Comparison of ENCODE assay signal across 8 cellular contexts in the genomic region with DNA sequence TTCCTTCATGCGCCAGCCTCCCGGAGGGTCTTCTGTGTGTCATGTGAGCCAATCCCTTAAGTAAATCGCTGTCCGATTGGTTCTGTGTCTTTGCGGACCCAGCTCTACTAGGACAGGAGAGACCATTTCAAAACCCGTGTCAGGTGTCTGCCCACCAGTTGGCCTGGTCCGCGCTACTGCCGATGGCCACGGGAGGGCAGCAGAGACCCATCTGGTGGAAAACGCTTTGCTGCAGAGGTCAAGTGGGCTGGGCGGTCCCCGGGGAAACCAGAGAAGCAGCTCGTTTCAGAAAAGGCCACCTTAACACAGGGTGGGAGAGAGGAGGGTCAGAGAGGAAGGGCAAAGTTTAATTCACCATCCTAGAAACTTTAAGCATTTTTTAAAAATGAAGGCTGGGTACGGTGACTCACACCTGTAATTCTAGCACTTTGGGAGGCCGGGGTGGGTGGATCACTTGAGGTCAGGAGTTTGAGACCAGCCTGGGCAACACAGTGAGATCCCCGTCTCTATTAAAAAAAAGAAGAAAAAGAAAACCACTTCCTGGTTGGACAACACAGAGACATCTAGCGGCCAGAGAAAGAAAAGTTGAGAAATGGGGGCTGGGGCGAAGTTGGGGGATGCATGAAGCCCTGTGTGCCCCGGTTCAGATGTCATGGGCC. TPM values are rescaled to one million over a fixed set of nuclear protein-coding genes. Genes with fewer than 3 reads are reported as not detected.
DNase-seq lines count a peak whose midpoint lies in the region; ATAC-seq and TF ChIP-seq lines count a peak whose summit lies in the region.

No MANE protein-coding gene starts in this region.

- no peaks in the 10 kb centered on the region for H3K9me3 ChIP-seq in left lung

- H3K27me3 ChIP-seq in left lung, result no peaks in the 10 kb centered on the region

- peak overlapping the region; percentile 74 for H3K4me3 Mint-ChIP-seq in activated CD4-positive, alpha-beta T cell treated with anti-CD3 and anti-CD28 coated beads, Interleukin-2, amount 10 ng/mL, durations not matched to agents 24 days and 14 days

- H3K27me3 Mint-ChIP-seq in activated CD4-positive, alpha-beta T cell treated with anti-CD3 and anti-CD28 coated beads, Interleukin-2, amount 10 ng/mL, durations not matched to agents 24 days and 14 days, result no peaks in the 10 kb centered on the region

- intact Hi-C loops in activated CD4-positive, alpha-beta T cell treated with anti-CD3 and anti-CD28 coated beads, Interleukin-2, amount 10 ng/mL, durations not matched to agents 24 days and 14 days (cut with micrococcal nuclease), result loop anchor here (10.0 kb wide), 1 partner anchor 130 kb away; no protein-coding TSS in a partner anchor
- intact Hi-C loops in left lung (cut with DNase I), result loop anchor here in 1 of 2 donors (10.0 kb wide), 1 partner anchor 120 kb away; no protein-coding TSS in a partner anchor

- H3K4me3 ChIP-seq in choroid plexus epithelial cell (ENCODE audit: low read depth, low read length) (no peak overlapping the region), left lung (no peak overlapping the region)

- H3K4me1 ChIP-seq in left lung, result peaks cover 0 to 9% of the 10 kb centered on the region in 2 donors

- H3K27ac Mint-ChIP-seq in activated CD4-positive, alpha-beta T cell treated with anti-CD3 and anti-CD28 coated beads, Interleukin-2, amount 10 ng/mL, durations not matched to agents 24 days and 14 days, result peak overlapping the region; percentile 87

- DNase-seq in GF-D8 (lab: John Stamatoyannopoulos, UW), result peak; percentile 33
- peak; percentile 29 to 80 for DNase-seq in NCI-H526 (lab: John Stamatoyannopoulos, UW)
- DNase-seq in activated CD4-positive, alpha-beta T cell treated with anti-CD3 and anti-CD28 coated beads, Interleukin-2, amount 10 ng/mL, durations not matched to agents 24 days and 14 days, result peak; percentile 95
- DNase-seq in choroid plexus epithelial cell (ENCODE audit: low read depth), result peak; percentile 88
- peak; percentile 88 to 96 for DNase-seq in left lung
- peak; percentile 84 for DNase-seq in stimulated activated CD4-positive, alpha-beta T cell treated with anti-CD3 and anti-CD28 coated beads, Interleukin-4, amount 100 ng/mL, for 1 hour

- H3K27ac ChIP-seq in left lung, result peak overlapping the region in 1 of 2 donors; percentile 55

- H3K36me3 ChIP-seq in left lung, result no peaks in the 10 kb centered on the region

- H3K9me3 Mint-ChIP-seq in activated CD4-positive, alpha-beta T cell treated with anti-CD3 and anti-CD28 coated beads, Interleukin-2, amount 10 ng/mL, durations not matched to agents 24 days and 14 days, result no peaks in the 10 kb centered on the region

- H3K36me3 Mint-ChIP-seq in activated CD4-positive, alpha-beta T cell treated with anti-CD3 and anti-CD28 coated beads, Interleukin-2, amount 10 ng/mL, durations not matched to agents 24 days and 14 days (ENCODE audit: low read depth), result no peaks in the 10 kb centered on the region

- H3K4me1 Mint-ChIP-seq in activated CD4-positive, alpha-beta T cell treated with anti-CD3 and anti-CD28 coated beads, Interleukin-2, amount 10 ng/mL, durations not matched to agents 24 days and 14 days, result peaks cover 6% of the 10 kb centered on the region

- ATAC-seq in HG03135 (IDR thresholded peaks at IDR 0.05; ENCODE audit: unreplicated experiment), result peak; percentile 70
- peak; percentile 97 for ATAC-seq in left lung
- no peak for ATAC-seq in HG03139 (IDR thresholded peaks at IDR 0.05; ENCODE audit: unreplicated experiment)

- TF ChIP-seq CTCF in choroid plexus epithelial cell (conservative IDR thresholded peaks at IDR 0.05; ENCODE audit: low read depth, low read length) (peak; percentile 99), left lung (IDR thresholded peaks at IDR 0.05) (peak; percentile 95 to 98)

RNA-seq across cellular contexts. Expression of gene CIBAR2, which starts 2.8 kb away (rescaled TPM):
- not detected in 2 replicates for total RNA-seq in activated CD4-positive, alpha-beta T cell treated with anti-CD3 and anti-CD28 coated beads, Interleukin-2, amount 10 ng/mL, durations not matched to agents 24 days and 14 days
- total RNA-seq in left lung, result 1 to 10 TPM in 1 of 2 donors, under 1 TPM in 1; 0.29 to 9.6 TPM

Comparison
In these comparisons a context has a peak if more than half of its experiments do, and no peak if none do; other contexts are left out.
1. DNase-seq: peak in every context shown above with its lines; median percentile 95 in activated CD4-positive, alpha-beta T cell treated with anti-CD3 and anti-CD28 coated beads, Interleukin-2, amount 10 ng/mL, durations not matched to agents 24 days and 14 days; 92 in left lung; 88 in choroid plexus epithelial cell; 84 in stimulated activated CD4-positive, alpha-beta T cell treated with anti-CD3 and anti-CD28 coated beads, Interleukin-4, amount 100 ng/mL, for 1 hour; 54 in NCI-H526; 33 in GF-D8.